Comparison of ENCODE assay signal across 13 cellular contexts in the genomic region with DNA sequence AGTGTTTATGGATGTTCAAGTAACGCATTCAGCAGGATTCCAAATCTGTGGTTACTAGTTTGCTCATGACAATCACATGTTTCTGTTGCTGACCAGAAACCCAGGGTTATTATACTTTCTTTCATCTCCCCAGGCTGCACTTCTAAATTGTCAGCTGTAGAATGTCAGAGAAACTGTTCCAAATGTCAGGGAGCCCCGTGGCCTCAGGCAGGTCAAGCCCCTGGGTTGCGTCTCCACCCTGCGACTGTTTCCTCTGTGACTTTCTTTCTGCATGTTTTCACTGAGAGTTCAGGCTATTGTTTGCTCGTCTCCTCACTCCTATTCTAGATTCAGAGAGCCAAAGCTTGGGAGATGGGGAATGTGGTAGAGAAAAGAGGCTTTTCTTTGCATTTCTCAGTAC.
DNase-seq lines count a peak whose midpoint lies in the region; ATAC-seq, FAIRE-seq and TF ChIP-seq lines count a peak whose summit lies in the region.
"Had no signal": no experiment of that assay in that cellular context is flagged by ENCODE, and none has a peak within 500 bp of the region (broad histone marks: within the 10 kb centered on the region; RNA-seq: fewer than 3 reads in every experiment).

No MANE protein-coding gene starts in this region.

- no peaks in the 10 kb centered on the region for H3K9me2 ChIP-seq in GM23338 (ENCODE audit: insufficient read depth)

- no peak overlapping the region for H4K91ac ChIP-seq in mesenchymal stem cell (ENCODE audit: low read length)

- H3K79me1 ChIP-seq in mesenchymal stem cell (replicated peaks; ENCODE audit: low read length, poor library complexity, severe bottlenecking): no peaks in the 10 kb centered on the region

- no peaks in the 10 kb centered on the region for H3K4me1 Mint-ChIP-seq in GM23338
- peaks cover 11% of the 10 kb centered on the region for H3K4me1 Mint-ChIP-seq in osteocyte (ENCODE audit: unreplicated experiment)
- no peaks in the 10 kb centered on the region for H3K4me1 Mint-ChIP-seq in activated naive CD8-positive, alpha-beta T cell treated with anti-CD3 and anti-CD28 coated beads, Interleukin-2, amount 50 U/mL, for 24 hours

- H2AFZ ChIP-seq in GM23338: peak overlapping the region; percentile 81; the same call in 1 of the 2 replicates
- no peak overlapping the region for H2AFZ ChIP-seq in mesenchymal stem cell (ENCODE audit: low read depth, low read length)

- no peak overlapping the region for H2BK12ac ChIP-seq in mesenchymal stem cell (ENCODE audit: low read length in 2 of 2)

- H3K4me3 Mint-ChIP-seq in GM23338 (no peak overlapping the region), osteocyte (ENCODE audit: unreplicated experiment) (peak overlapping the region; percentile 15)
- no peak overlapping the region for H3K4me3 Mint-ChIP-seq in activated naive CD8-positive, alpha-beta T cell treated with anti-CD3 and anti-CD28 coated beads, Interleukin-2, amount 50 U/mL, for 24 hours

- H3K27ac Mint-ChIP-seq in GM23338 (no peak overlapping the region), osteocyte (ENCODE audit: unreplicated experiment) (no peak overlapping the region)
- no peak overlapping the region for H3K27ac Mint-ChIP-seq in activated naive CD8-positive, alpha-beta T cell treated with anti-CD3 and anti-CD28 coated beads, Interleukin-2, amount 50 U/mL, for 24 hours

- DNase-seq in GM23338 (ENCODE audit: low spot score) (no peak), mesenchymal stem cell (peak; percentile 6), osteocyte (ENCODE audit: extremely low spot score, unreplicated experiment) (no peak), GM10248 (ENCODE audit: extremely low spot score) (no peak), adrenal gland (no peak)
- DNase-seq in activated naive CD8-positive, alpha-beta T cell treated with anti-CD3 and anti-CD28 coated beads, Interleukin-2, amount 50 U/mL, for 24 hours: no peak
- DNase-seq: H7, NCI-H187 treated with DMSO at 0.1 percent for 48 hours, NCI-H446, NCI-H774 had no signal

- H3K14ac ChIP-seq in mesenchymal stem cell (ENCODE audit: low read length in 2 of 2): no peak overlapping the region

- H3K4me1 ChIP-seq in GM23338 (ENCODE audit: insufficient read depth): no peaks in the 10 kb centered on the region
- H3K4me1 ChIP-seq in mesenchymal stem cell (ENCODE audit: control insufficient read depth, insufficient read depth, low read depth, low read length): no peaks in the 10 kb centered on the region
- no peaks in the 10 kb centered on the region for H3K4me1 ChIP-seq in adrenal gland (replicated peaks in 1 of 2)
- H3K4me1 ChIP-seq: BLaER1 treated with 17β-estradiol and CSF1 and Interleukin-3, amounts not matched to agents 10 nM and 100 nM had no signal

- no peaks in the 10 kb centered on the region for H4K20me1 ChIP-seq in GM23338 (replicated peaks; ENCODE audit: insufficient read depth)
- H4K20me1 ChIP-seq: BLaER1 treated with 17β-estradiol and CSF1 and Interleukin-3, amounts not matched to agents 10 nM and 100 nM had no signal

- peak overlapping the region; percentile 38 for H3K9ac ChIP-seq in mesenchymal stem cell (ENCODE audit: low read length)
- H3K9ac ChIP-seq: BLaER1 treated with 17β-estradiol and CSF1 and Interleukin-3, amounts not matched to agents 10 nM and 100 nM had no signal

- CTCF ChIA-PET in GM10248 (lab: Yijun Ruan, JAX): interaction anchor here (1.4 kb wide), 1 partner anchor 10 kb away, joined by 5 read pairs; no protein-coding TSS in a partner anchor

- no peak overlapping the region for H3K23ac ChIP-seq in mesenchymal stem cell (ENCODE audit: low read length in 2 of 2)

- H3K27me3 Mint-ChIP-seq in GM23338 (ENCODE audit: insufficient read depth, low read depth, poor library complexity) (peaks cover 2% of the 10 kb centered on the region), osteocyte (ENCODE audit: unreplicated experiment) (peaks cover 4% of the 10 kb centered on the region)
- no peaks in the 10 kb centered on the region for H3K27me3 Mint-ChIP-seq in activated naive CD8-positive, alpha-beta T cell treated with anti-CD3 and anti-CD28 coated beads, Interleukin-2, amount 50 U/mL, for 24 hours

- no peak overlapping the region for H3K18ac ChIP-seq in mesenchymal stem cell (ENCODE audit: low read depth in 1 of 2, low read length in 2 of 2)

- H3K4me3 ChIP-seq in GM23338 (no peak overlapping the region), mesenchymal stem cell (ENCODE audit: insufficient read depth in 1 of 2, low read depth in 1 of 2, low read length in 2 of 2) (no peak overlapping the region), adrenal gland (no peak overlapping the region)
- H3K4me3 ChIP-seq: BLaER1 treated with 17β-estradiol and CSF1 and Interleukin-3, amounts not matched to agents 10 nM and 100 nM had no signal

- no peaks in the 10 kb centered on the region; the same call in 2 of the 3 replicates for H3K9me3 Mint-ChIP-seq in GM23338
- H3K9me3 Mint-ChIP-seq in osteocyte (ENCODE audit: unreplicated experiment): peaks cover 17% of the 10 kb centered on the region
- H3K9me3 Mint-ChIP-seq in activated naive CD8-positive, alpha-beta T cell treated with anti-CD3 and anti-CD28 coated beads, Interleukin-2, amount 50 U/mL, for 24 hours: peaks cover 21% of the 10 kb centered on the region

- H2BK15ac ChIP-seq in mesenchymal stem cell (ENCODE audit: low read depth, poor library complexity, severe bottlenecking): no peak overlapping the region

- H3K36me3 Mint-ChIP-seq in GM23338 (ENCODE audit: low read depth): no peaks in the 10 kb centered on the region
- H3K36me3 Mint-ChIP-seq in osteocyte (ENCODE audit: unreplicated experiment): peaks cover 3% of the 10 kb centered on the region
- H3K36me3 Mint-ChIP-seq in activated naive CD8-positive, alpha-beta T cell treated with anti-CD3 and anti-CD28 coated beads, Interleukin-2, amount 50 U/mL, for 24 hours (ENCODE audit: low read depth): no peaks in the 10 kb centered on the region

- H2BK5ac ChIP-seq in mesenchymal stem cell (ENCODE audit: low read depth, low read length, poor library complexity, severe bottlenecking): no peak overlapping the region

- ATAC-seq in GM23338: no peak
- no peak for ATAC-seq in HG02642 (IDR thresholded peaks at IDR 0.05; ENCODE audit: poor library complexity, unreplicated experiment)
- ATAC-seq in activated naive CD8-positive, alpha-beta T cell treated with anti-CD3 and anti-CD28 coated beads, Interleukin-2, amount 50 U/mL, for 24 hours: no peak

- WGBS in mesenchymal stem cell: 52% methylated on average over 4 of the region's 5 CpGs
- 46 to 58% (median 52%) methylated on average over 5 of the region's 5 CpGs for WGBS in adrenal gland, 4 donors

- H3K4ac ChIP-seq in mesenchymal stem cell (ENCODE audit: low read depth in 1 of 2, low read length in 2 of 2): no peak overlapping the region

- H3K36me3 ChIP-seq in GM23338 (ENCODE audit: insufficient read depth) (no peaks in the 10 kb centered on the region), mesenchymal stem cell (ENCODE audit: control insufficient read depth in 1 of 2, insufficient read depth in 2 of 2, low read depth in 1 of 2, low read length in 2 of 2) (no peaks in the 10 kb centered on the region), adrenal gland (replicated peaks in 1 of 2) (no peaks in the 10 kb centered on the region)
- H3K36me3 ChIP-seq: BLaER1 treated with 17β-estradiol and CSF1 and Interleukin-3, amounts not matched to agents 10 nM and 100 nM had no signal

- intact Hi-C loops in adrenal gland (cut with DNase I): no loop called here

- H3K9me3 ChIP-seq in mesenchymal stem cell (ENCODE audit: control insufficient read depth, low read length): peaks cover 32% of the 10 kb centered on the region
- no peaks in the 10 kb centered on the region for H3K9me3 ChIP-seq in adrenal gland (replicated peaks in 1 of 3)

- TF ChIP-seq CTCF in GM23338 (conservative IDR thresholded peaks at IDR 0.05; ENCODE audit: low read depth in 2 of 2) (no peak), osteocyte (IDR thresholded peaks at IDR 0.05) (no peak), GM10248 (IDR thresholded peaks at IDR 0.05; ENCODE audit: control extremely low read depth, extremely low read depth, low read depth, missing control alignments) (no peak), adrenal gland (IDR thresholded peaks at IDR 0.05) (no peak)

- H3K27ac ChIP-seq in GM23338 (ENCODE audit: low read depth): no peak overlapping the region
- H3K27ac ChIP-seq in mesenchymal stem cell (ENCODE audit: low read length, poor library complexity, severe bottlenecking): no peak overlapping the region
- no peak overlapping the region for H3K27ac ChIP-seq in adrenal gland
- H3K27ac ChIP-seq: BLaER1 treated with 17β-estradiol and CSF1 and Interleukin-3, amounts not matched to agents 10 nM and 100 nM had no signal

- no peak overlapping the region for H2AK5ac ChIP-seq in mesenchymal stem cell (ENCODE audit: low read length, severe bottlenecking)

- no peaks in the 10 kb centered on the region for H3K27me3 ChIP-seq in GM23338 (ENCODE audit: insufficient read depth)
- peaks cover 0 to 6% of the 10 kb centered on the region in 2 experiments for H3K27me3 ChIP-seq in mesenchymal stem cell (ENCODE audit: control insufficient read depth in 1 of 2, insufficient read depth in 1 of 2, low read length in 2 of 2)
- no peaks in the 10 kb centered on the region for H3K27me3 ChIP-seq in adrenal gland
- H3K27me3 ChIP-seq: BLaER1 treated with 17β-estradiol and CSF1 and Interleukin-3, amounts not matched to agents 10 nM and 100 nM had no signal

- no peaks in the 10 kb centered on the region for H3K79me2 ChIP-seq in GM23338 (replicated peaks; ENCODE audit: insufficient read depth)

- H3F3A ChIP-seq in GM23338 (replicated peaks; ENCODE audit: low read depth): no peaks in the 10 kb centered on the region

- POLR2A ChIA-PET in GM10248 (lab: Yijun Ruan, JAX): no interaction called here

- no peak overlapping the region for H4K8ac ChIP-seq in mesenchymal stem cell (ENCODE audit: low read length)

- H3K4me2 ChIP-seq in GM23338: no peak overlapping the region
- no peak overlapping the region for H3K4me2 ChIP-seq in mesenchymal stem cell (ENCODE audit: low read length, poor library complexity, severe bottlenecking)
- H3K4me2 ChIP-seq: BLaER1 treated with 17β-estradiol and CSF1 and Interleukin-3, amounts not matched to agents 10 nM and 100 nM had no signal

- H2BK120ac ChIP-seq in mesenchymal stem cell (ENCODE audit: low read depth, low read length): no peak overlapping the region

- FAIRE-seq in endometrium (lab: Jason Lieb, UNC): peak; percentile 74

- no peak for TF ChIP-seq POLR2A in adrenal gland (IDR thresholded peaks at IDR 0.05)
